21 cellular contexts compared by ENCODE assay signal in genomic region chr14:104542871-104543830, GRCh38. TPM values are rescaled to one million over a fixed set of nuclear protein-coding genes. Genes with fewer than 3 reads are reported as not detected.
DNase-seq lines count a peak whose midpoint lies in the region; ATAC-seq, FAIRE-seq and TF ChIP-seq lines count a peak whose summit lies in the region.
"Had no signal": no experiment of that assay in that cellular context is flagged by ENCODE, and none has a peak within 500 bp of the region (broad histone marks: within the 10 kb centered on the region; RNA-seq: fewer than 3 reads in every experiment).

No MANE protein-coding gene starts in this region.

- CTCF ChIA-PET in A549 (lab: Yijun Ruan, JAX) (interaction anchor here (0.9 to 1.8 kb wide), 4 partner anchors 11 to 449 kb away, joined by 3 to 5 read pairs (median 3); no protein-coding TSS in a partner anchor), GM10248 (lab: Yijun Ruan, JAX) (interaction anchor here (1.0 kb wide), 1 partner anchor 21 kb away, joined by 4 read pairs; no protein-coding TSS in a partner anchor)

- H3K4me1 Mint-ChIP-seq in brain = peaks cover 64% of the 10 kb centered on the region
- H3K4me1 Mint-ChIP-seq in activated T-helper 2 cell treated with anti-CD3 and anti-CD28 coated beads, Interferon-gamma antibody, Interleukin-2, Interleukin-4, amounts not matched to agents 10 μg/mL and 5 μg/mL and 100 μg/mL, durations not matched to agents 14 hours and 24 hours and 36 hours (ENCODE audit: low read depth) = no peaks in the 10 kb centered on the region

- no peak for TF ChIP-seq EP300 in A549 (IDR thresholded peaks at IDR 0.05)

- no peak for TF ChIP-seq RAD21 in A549 (conservative IDR thresholded peaks at IDR 0.05 in 1 of 2, IDR thresholded peaks at IDR 0.05 in 1 of 2)

- no peak for TF ChIP-seq POLR2A in A549 (IDR thresholded peaks at IDR 0.05; ENCODE audit: low read length)

- no peak overlapping the region for H3K4me3 ChIP-seq in A549
- H3K4me3 ChIP-seq: SK-N-MC had no signal

- TF ChIP-seq CTCF in A549 (IDR thresholded peaks at IDR 0.05) = no peak
- no peak for TF ChIP-seq CTCF in GM10248 (IDR thresholded peaks at IDR 0.05; ENCODE audit: control extremely low read depth, extremely low read depth, low read depth, missing control alignments)
- TF ChIP-seq CTCF in brain (conservative IDR thresholded peaks at IDR 0.05) = no peak

- POLR2A ChIA-PET in A549 (lab: Yijun Ruan, JAX) (no interaction called here), GM10248 (lab: Yijun Ruan, JAX) (no interaction called here)

- ATAC-seq in A549 (peak; percentile 8 to 25; a peak in 1 of 6 replicates), HG02884 (IDR thresholded peaks at IDR 0.05; ENCODE audit: unreplicated experiment) (no peak)
- ATAC-seq: CD8-positive, alpha-beta T cell had no signal

- 40% methylated on average over 16 of the region's 16 CpGs for WGBS in A549 (ENCODE audit: missing lambda C conversion rate)

- no peaks in the 10 kb centered on the region for H3K9me3 ChIP-seq in A549
- H3K9me3 ChIP-seq: BE2C had no signal

- FAIRE-seq in A549 (lab: Jason Lieb, UNC) = no peak
- FAIRE-seq: D721Med, G401.6 had no signal

- intact Hi-C loops in activated T-helper 2 cell treated with anti-CD3 and anti-CD28 coated beads, Interferon-gamma antibody, Interleukin-2, Interleukin-4, amounts not matched to agents 10 μg/mL and 5 μg/mL and 100 μg/mL, durations not matched to agents 14 hours and 24 hours and 36 hours (cut with micrococcal nuclease) = no loop called here

- peak overlapping the region in 1 of 5 experiments; percentile 27 for H3K4me3 Mint-ChIP-seq in brain
- no peak overlapping the region for H3K4me3 Mint-ChIP-seq in activated T-helper 2 cell treated with anti-CD3 and anti-CD28 coated beads, Interferon-gamma antibody, Interleukin-2, Interleukin-4, amounts not matched to agents 10 μg/mL and 5 μg/mL and 100 μg/mL, durations not matched to agents 14 hours and 24 hours and 36 hours (ENCODE audit: low read depth)
- H3K4me3 Mint-ChIP-seq: CD8-positive, alpha-beta T cell had no signal

- no peaks in the 10 kb centered on the region for H3K4me1 ChIP-seq in A549

- peaks cover 7% of the 10 kb centered on the region for H3K27me3 Mint-ChIP-seq in brain
- H3K27me3 Mint-ChIP-seq in activated T-helper 2 cell treated with anti-CD3 and anti-CD28 coated beads, Interferon-gamma antibody, Interleukin-2, Interleukin-4, amounts not matched to agents 10 μg/mL and 5 μg/mL and 100 μg/mL, durations not matched to agents 14 hours and 24 hours and 36 hours (ENCODE audit: low read depth) = no peaks in the 10 kb centered on the region

- no peak for DNase-seq in A549 (ENCODE audit: low read depth in 1 of 2, low spot score in 1 of 2)
- DNase-seq in GM10248 (ENCODE audit: extremely low spot score) = peak; percentile 4
- peak; percentile 22 for DNase-seq in pons (ENCODE audit: low spot score)
- DNase-seq in activated T-helper 2 cell treated with anti-CD3 and anti-CD28 coated beads, Interferon-gamma antibody, Interleukin-2, Interleukin-4, amounts not matched to agents 10 μg/mL and 5 μg/mL and 100 μg/mL, durations not matched to agents 14 hours and 24 hours and 36 hours (ENCODE audit: low spot score) = no peak
- DNase-seq in activated gamma-delta T cell (lab: John Stamatoyannopoulos, UW) = no peak
- DNase-seq: BE2C; CD8-positive, alpha-beta T cell; DMS79 treated with DMSO at 0.1 percent for 48 hours; MV-4-11; NCI-H146; NCI-H2081 treated with DMSO at 0.1 percent for 48 hours; NCI-H345; NCI-H82 had no signal

- no peak overlapping the region for H3K4me2 ChIP-seq in A549

- no peak overlapping the region for H3K27ac ChIP-seq in A549
- H3K27ac ChIP-seq: SK-N-MC had no signal

- peaks cover 0 to 3% (median 2%) of the 10 kb centered on the region in 5 experiments for H3K9me3 Mint-ChIP-seq in brain
- no peaks in the 10 kb centered on the region for H3K9me3 Mint-ChIP-seq in activated T-helper 2 cell treated with anti-CD3 and anti-CD28 coated beads, Interferon-gamma antibody, Interleukin-2, Interleukin-4, amounts not matched to agents 10 μg/mL and 5 μg/mL and 100 μg/mL, durations not matched to agents 14 hours and 24 hours and 36 hours
- H3K9me3 Mint-ChIP-seq: CD8-positive, alpha-beta T cell had no signal

- no peaks in the 10 kb centered on the region for H3K36me3 Mint-ChIP-seq in brain
- no peaks in the 10 kb centered on the region for H3K36me3 Mint-ChIP-seq in activated T-helper 2 cell treated with anti-CD3 and anti-CD28 coated beads, Interferon-gamma antibody, Interleukin-2, Interleukin-4, amounts not matched to agents 10 μg/mL and 5 μg/mL and 100 μg/mL, durations not matched to agents 14 hours and 24 hours and 36 hours (ENCODE audit: low read depth)
- H3K36me3 Mint-ChIP-seq: CD8-positive, alpha-beta T cell had no signal

- H3K27ac Mint-ChIP-seq in brain = peak overlapping the region in 3 of 5 experiments; percentile 93 to 95 (median 95)
- no peak overlapping the region for H3K27ac Mint-ChIP-seq in activated T-helper 2 cell treated with anti-CD3 and anti-CD28 coated beads, Interferon-gamma antibody, Interleukin-2, Interleukin-4, amounts not matched to agents 10 μg/mL and 5 μg/mL and 100 μg/mL, durations not matched to agents 14 hours and 24 hours and 36 hours
- H3K27ac Mint-ChIP-seq: CD8-positive, alpha-beta T cell had no signal

TF ChIP-seq in A549, 52 proteins besides CTCF, POLR2A, EP300 and RAD21:
- no peak for TF ChIP-seq ELK1 (IDR thresholded peaks at IDR 0.05; ENCODE audit: low read depth, low read length)
- TF ChIP-seq FOSB (CRISPR knock-in tag; IDR thresholded peaks at IDR 0.05) = no peak
- no peak for TF ChIP-seq CBX8 (IDR thresholded peaks at IDR 0.05)
- TF ChIP-seq RNF2 (IDR thresholded peaks at IDR 0.05; ENCODE audit: borderline replicate concordance, low read depth) = no peak
- TF ChIP-seq HOXA7 (CRISPR knock-in tag; IDR thresholded peaks at IDR 0.05) = no peak
- no peak for TF ChIP-seq POLR2AphosphoS2 (conservative IDR thresholded peaks at IDR 0.05; ENCODE audit: low read length)
- TF ChIP-seq CEBPB (IDR thresholded peaks at IDR 0.05) = no peak

RNA-seq across cellular contexts. Expression of gene C14orf180, which starts 36.4 kb away (rescaled TPM):
- polyA plus RNA-seq in A549 (2011; rRNA removed) = not detected in 2 replicates
- polyA plus RNA-seq in A549 (2012; cell fraction: cytosol; rRNA removed) = not detected in 2 replicates
- not detected in 2 replicates for polyA plus RNA-seq in A549 (2012; cell fraction: nucleus; rRNA removed)
- not detected in 3 replicates for polyA plus RNA-seq in A549 (2017; fragmentation: RNase III; extraction: RNeasy Plus Mini Kit Qiagen cat#74134 plus additional on column Dnase treatment)
- polyA minus RNA-seq in A549 (2011; rRNA and poly(A)+ RNA removed) = not detected in 2 replicates
- not detected for polyA plus RNA-seq in brain (ENCODE audit: insufficient read depth, low read depth, low replicate concordance)
- total RNA-seq in activated T-helper 2 cell treated with anti-CD3 and anti-CD28 coated beads, Interferon-gamma antibody, Interleukin-2, Interleukin-4, amounts not matched to agents 10 μg/mL and 5 μg/mL and 100 μg/mL, durations not matched to agents 14 hours and 24 hours and 36 hours = not detected in 2 replicates
- total RNA-seq: CD8-positive, alpha-beta T cell; H4; HT1080 had no signal
- polyA plus RNA-seq: AG04450 had no signal

Comparison
In these comparisons a context has a peak if more than half of its experiments do, and no peak if none do; other contexts are left out.
1. DNase-seq: peak in GM10248 (single experiment) and pons (single experiment); none in A549 (0 of 2), activated T-helper 2 cell treated with anti-CD3 and anti-CD28 coated beads, Interferon-gamma antibody, Interleukin-2, Interleukin-4, amounts not matched to agents 10 μg/mL and 5 μg/mL and 100 μg/mL, durations not matched to agents 14 hours and 24 hours and 36 hours (single experiment) and activated gamma-delta T cell (single experiment).